9 cellular contexts compared by ENCODE assay signal in the genomic region with DNA sequence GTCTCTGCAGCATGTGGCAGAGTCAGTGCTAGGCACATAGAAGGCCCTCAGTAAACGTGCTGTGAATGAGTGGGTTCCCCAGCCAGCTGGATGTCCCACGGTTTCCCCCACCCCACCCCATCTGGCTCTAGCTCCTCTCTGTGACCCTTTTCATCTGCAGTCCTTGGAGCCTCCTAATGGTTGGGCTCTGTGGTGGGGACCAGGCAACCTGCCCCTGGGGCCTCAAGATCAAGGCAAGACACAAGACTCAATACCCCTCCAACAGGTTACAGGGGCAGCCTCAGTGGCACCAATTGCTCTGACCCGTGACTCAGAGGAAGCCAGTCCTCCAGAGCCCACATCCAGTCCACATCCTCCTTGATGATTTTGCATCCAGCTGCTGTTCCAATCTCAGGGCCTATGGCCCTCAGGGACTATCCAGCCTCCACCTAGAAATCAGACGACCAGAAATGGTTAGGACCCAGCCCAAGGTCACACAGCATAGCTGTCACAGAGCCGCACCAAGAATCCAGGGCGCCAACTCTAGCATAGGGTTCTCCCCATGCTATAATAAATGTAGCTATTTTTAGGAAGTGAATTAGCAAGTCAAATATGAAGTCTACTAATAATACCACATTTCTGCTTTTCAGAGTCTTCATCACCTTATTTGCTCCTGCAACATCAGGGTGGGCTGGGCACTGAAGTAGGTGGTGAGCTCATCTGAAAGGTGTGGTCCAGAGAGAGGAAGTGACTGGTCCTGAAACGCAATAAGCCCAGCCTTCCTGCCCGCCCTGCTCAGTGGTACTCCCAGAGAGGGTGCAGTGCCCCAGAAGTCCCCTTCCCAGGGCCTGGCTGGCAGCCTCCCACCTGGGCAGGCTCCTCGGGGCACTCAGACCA. TPM values are rescaled to one million over a fixed set of nuclear protein-coding genes. Genes with fewer than 3 reads are reported as not detected.
DNase-seq lines count a peak whose midpoint lies in the region; ATAC-seq lines count a peak whose summit lies in the region.
"Had no signal": no experiment of that assay in that cellular context is flagged by ENCODE, and none has a peak within 500 bp of the region (broad histone marks: within the 10 kb centered on the region; RNA-seq: fewer than 3 reads in every experiment).

No MANE protein-coding gene starts in this region.

- peak; percentile 47 for ATAC-seq in HG02840 (IDR thresholded peaks at IDR 0.05; ENCODE audit: low FRiP score, unreplicated experiment)

- peak; percentile 79 for DNase-seq in activated effector memory CD4-positive, alpha-beta T cell treated with anti-CD3 and anti-CD28 coated beads, Interleukin-2, amount 50 U/mL, for 16 hours
- DNase-seq in activated effector memory CD4-positive, alpha-beta T cell treated with Interleukin-2 at 50 U/mL for 16 hours = no peak
- DNase-seq in NOMO-1 treated with DMSO at 0.1 percent for 48 hours (lab: John Stamatoyannopoulos, UW; ENCODE audit: unreplicated experiment) = peak; percentile 90
- peak; percentile 33 for DNase-seq in astrocyte of the hippocampus (ENCODE audit: low read depth, low spot score)
- peak; percentile 70 for DNase-seq in renal cortical epithelial cell (ENCODE audit: low read depth)
- DNase-seq in SHP77 (lab: John Stamatoyannopoulos, UW) = no peak
- DNase-seq in NCI-H1092 (lab: John Stamatoyannopoulos, UW) = no peak

RNA-seq across cellular contexts. Expression of gene CYP11A1, which starts 17.4 kb away (rescaled TPM):
- total RNA-seq in renal cortical epithelial cell = 0.20 TPM in 1 of 2 replicates, not detected in the other
- total RNA-seq: CD4-positive, alpha-beta memory T cell had no signal

RNA-seq across cellular contexts. Expression of gene SEMA7A, which starts 49.0 kb away (rescaled TPM):
- 9.5 and 143 TPM in 2 replicates for total RNA-seq in renal cortical epithelial cell

Comparison
In these comparisons a context has a peak if more than half of its experiments do, and no peak if none do; other contexts are left out.
1. DNase-seq: peak in activated effector memory CD4-positive, alpha-beta T cell treated with anti-CD3 and anti-CD28 coated beads, Interleukin-2, amount 50 U/mL, for 16 hours (single experiment), NOMO-1 treated with DMSO at 0.1 percent for 48 hours (single experiment), astrocyte of the hippocampus (single experiment) and renal cortical epithelial cell (single experiment); none in activated effector memory CD4-positive, alpha-beta T cell treated with Interleukin-2 at 50 U/mL for 16 hours (single experiment), SHP77 (0 of 2) and NCI-H1092 (single experiment).